Comparison of ENCODE assay signal across 1 cellular context in the genomic region with DNA sequence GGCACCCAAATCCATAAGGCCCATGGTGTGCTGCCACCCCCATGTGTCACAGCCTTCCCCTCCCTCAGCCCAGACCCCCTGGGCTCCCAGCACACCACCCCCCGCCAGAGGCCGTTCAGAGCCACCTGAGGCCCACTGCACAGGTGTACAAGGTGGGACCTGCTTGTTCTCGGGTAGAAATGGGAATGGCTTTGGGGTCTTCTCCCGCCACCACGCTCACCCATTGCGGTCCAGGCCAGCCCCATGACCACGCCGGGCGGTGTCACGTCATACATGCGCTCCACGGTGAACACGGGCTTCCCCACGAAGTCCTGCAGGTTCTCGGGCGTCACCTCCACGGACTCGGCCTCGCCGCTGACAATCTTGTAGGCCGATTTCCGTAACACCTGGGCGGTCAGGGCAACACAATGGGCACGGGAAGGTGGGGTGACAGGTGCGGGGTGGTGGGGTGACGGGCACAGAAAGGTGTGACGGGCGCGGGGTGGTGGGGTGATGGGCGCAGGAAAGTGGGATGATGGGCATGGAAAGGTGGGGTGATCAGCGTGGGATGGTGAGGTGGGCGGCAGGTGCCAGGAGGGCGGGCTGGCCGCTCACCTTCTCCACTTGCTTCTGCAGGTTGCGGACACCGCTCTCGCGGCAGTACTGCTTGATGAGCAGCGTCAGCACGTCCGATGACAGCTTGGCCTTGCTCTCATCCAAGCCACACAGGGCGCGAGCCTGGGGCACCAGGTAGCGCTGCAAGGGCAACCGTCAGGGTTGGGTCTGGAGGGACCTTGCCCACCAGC.
A peak's percentile ranks its signal among the peaks of the same experiment; 100 is the strongest.
TF ChIP-seq lines count a peak whose summit lies in the region.

No MANE protein-coding gene starts in this region.

TF ChIP-seq in K562, 482 proteins besides CTCF, POLR2A, EP300 and RAD21:
- TF ChIP-seq ZEB2 (IDR thresholded peaks at IDR 0.05) = no peak
- TF ChIP-seq POLR2AphosphoS2 (IDR thresholded peaks at IDR 0.05; ENCODE audit: low read length) = 0 out of 2 replicates have a peak, but pooled peaks have one; percentile 25
- peak; percentile 9 for TF ChIP-seq FIP1L1 (IDR thresholded peaks at IDR 0.05; ENCODE audit: low read depth, low read length, poor library complexity, severe bottlenecking)
- peak; percentile 91 for TF ChIP-seq RBM22 (IDR thresholded peaks at IDR 0.05; ENCODE audit: low read depth, low read length, poor library complexity, severe bottlenecking)
- no peak for TF ChIP-seq MEF2D (tag; conservative IDR thresholded peaks at IDR 0.05; ENCODE audit: low read depth)
- TF ChIP-seq CEBPB (tag; IDR thresholded peaks at IDR 0.05) = no peak
- TF ChIP-seq RB1 (IDR thresholded peaks at IDR 0.05; ENCODE audit: low read depth) = no peak
- TF ChIP-seq POLR2G (IDR thresholded peaks at IDR 0.05; ENCODE audit: low read depth, low read length) = peak; percentile 75
- peak; percentile 9; the same call in 1 of the 2 replicates for TF ChIP-seq SUPT5H (IDR thresholded peaks at IDR 0.05)
- TF ChIP-seq PCBP1 (IDR thresholded peaks at IDR 0.05; ENCODE audit: low read depth, low read length, poor library complexity, severe bottlenecking) = peak; percentile 56
- TF ChIP-seq CXXC5 (CRISPR knock-in tag; IDR thresholded peaks at IDR 0.05) = no peak
- TF ChIP-seq ARNT (IDR thresholded peaks at IDR 0.05) = no peak
- TF ChIP-seq, protein P1, sequence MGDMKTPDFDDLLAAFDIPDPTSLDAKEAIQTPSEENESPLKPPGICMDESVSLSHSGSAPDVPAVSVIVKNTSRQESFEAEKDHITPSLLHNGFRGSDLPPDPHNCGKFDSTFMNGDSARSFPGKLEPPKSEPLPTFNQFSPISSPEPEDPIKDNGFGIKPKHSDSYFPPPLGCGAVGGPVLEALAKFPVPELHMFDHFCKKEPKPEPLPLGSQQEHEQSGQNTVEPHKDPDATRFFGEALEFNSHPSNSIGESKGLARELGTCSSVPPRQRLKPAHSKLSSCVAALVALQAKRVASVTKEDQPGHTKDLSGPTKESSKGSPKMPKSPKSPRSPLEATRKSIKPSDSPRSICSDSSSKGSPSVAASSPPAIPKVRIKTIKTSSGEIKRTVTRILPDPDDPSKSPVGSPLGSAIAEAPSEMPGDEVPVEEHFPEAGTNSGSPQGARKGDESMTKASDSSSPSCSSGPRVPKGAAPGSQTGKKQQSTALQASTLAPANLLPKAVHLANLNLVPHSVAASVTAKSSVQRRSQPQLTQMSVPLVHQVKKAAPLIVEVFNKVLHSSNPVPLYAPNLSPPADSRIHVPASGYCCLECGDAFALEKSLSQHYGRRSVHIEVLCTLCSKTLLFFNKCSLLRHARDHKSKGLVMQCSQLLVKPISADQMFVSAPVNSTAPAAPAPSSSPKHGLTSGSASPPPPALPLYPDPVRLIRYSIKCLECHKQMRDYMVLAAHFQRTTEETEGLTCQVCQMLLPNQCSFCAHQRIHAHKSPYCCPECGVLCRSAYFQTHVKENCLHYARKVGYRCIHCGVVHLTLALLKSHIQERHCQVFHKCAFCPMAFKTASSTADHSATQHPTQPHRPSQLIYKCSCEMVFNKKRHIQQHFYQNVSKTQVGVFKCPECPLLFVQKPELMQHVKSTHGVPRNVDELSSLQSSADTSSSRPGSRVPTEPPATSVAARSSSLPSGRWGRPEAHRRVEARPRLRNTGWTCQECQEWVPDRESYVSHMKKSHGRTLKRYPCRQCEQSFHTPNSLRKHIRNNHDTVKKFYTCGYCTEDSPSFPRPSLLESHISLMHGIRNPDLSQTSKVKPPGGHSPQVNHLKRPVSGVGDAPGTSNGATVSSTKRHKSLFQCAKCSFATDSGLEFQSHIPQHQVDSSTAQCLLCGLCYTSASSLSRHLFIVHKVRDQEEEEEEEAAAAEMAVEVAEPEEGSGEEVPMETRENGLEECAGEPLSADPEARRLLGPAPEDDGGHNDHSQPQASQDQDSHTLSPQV (IDR thresholded peaks at IDR 0.05) = no peak
- TF ChIP-seq, protein P2, sequence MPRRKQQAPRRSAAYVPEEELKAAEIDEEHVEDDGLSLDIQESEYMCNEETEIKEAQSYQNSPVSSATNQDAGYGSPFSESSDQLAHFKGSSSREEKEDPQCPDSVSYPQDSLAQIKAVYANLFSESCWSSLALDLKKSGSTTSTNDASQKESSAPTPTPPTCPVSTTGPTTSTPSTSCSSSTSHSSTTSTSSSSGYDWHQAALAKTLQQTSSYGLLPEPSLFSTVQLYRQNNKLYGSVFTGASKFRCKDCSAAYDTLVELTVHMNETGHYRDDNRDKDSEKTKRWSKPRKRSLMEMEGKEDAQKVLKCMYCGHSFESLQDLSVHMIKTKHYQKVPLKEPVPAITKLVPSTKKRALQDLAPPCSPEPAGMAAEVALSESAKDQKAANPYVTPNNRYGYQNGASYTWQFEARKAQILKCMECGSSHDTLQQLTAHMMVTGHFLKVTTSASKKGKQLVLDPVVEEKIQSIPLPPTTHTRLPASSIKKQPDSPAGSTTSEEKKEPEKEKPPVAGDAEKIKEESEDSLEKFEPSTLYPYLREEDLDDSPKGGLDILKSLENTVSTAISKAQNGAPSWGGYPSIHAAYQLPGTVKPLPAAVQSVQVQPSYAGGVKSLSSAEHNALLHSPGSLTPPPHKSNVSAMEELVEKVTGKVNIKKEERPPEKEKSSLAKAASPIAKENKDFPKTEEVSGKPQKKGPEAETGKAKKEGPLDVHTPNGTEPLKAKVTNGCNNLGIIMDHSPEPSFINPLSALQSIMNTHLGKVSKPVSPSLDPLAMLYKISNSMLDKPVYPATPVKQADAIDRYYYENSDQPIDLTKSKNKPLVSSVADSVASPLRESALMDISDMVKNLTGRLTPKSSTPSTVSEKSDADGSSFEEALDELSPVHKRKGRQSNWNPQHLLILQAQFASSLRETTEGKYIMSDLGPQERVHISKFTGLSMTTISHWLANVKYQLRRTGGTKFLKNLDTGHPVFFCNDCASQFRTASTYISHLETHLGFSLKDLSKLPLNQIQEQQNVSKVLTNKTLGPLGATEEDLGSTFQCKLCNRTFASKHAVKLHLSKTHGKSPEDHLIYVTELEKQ (CRISPR knock-in tag; IDR thresholded peaks at IDR 0.05) = no peak
- TF ChIP-seq, protein P3, sequence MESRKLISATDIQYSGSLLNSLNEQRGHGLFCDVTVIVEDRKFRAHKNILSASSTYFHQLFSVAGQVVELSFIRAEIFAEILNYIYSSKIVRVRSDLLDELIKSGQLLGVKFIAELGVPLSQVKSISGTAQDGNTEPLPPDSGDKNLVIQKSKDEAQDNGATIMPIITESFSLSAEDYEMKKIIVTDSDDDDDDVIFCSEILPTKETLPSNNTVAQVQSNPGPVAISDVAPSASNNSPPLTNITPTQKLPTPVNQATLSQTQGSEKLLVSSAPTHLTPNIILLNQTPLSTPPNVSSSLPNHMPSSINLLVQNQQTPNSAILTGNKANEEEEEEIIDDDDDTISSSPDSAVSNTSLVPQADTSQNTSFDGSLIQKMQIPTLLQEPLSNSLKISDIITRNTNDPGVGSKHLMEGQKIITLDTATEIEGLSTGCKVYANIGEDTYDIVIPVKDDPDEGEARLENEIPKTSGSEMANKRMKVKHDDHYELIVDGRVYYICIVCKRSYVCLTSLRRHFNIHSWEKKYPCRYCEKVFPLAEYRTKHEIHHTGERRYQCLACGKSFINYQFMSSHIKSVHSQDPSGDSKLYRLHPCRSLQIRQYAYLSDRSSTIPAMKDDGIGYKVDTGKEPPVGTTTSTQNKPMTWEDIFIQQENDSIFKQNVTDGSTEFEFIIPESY (CRISPR knock-in tag; IDR thresholded peaks at IDR 0.05) = peak; percentile 89
- TF ChIP-seq RBFOX2 (IDR thresholded peaks at IDR 0.05; ENCODE audit: low read depth, low read length) = peak; percentile 64
- peak; percentile 3; the same call in 1 of the 2 replicates for TF ChIP-seq POLR2AphosphoS5 (IDR thresholded peaks at IDR 0.05; ENCODE audit: control insufficient read depth, insufficient read depth, low read depth, low read length)
- no peak for TF ChIP-seq SIX5 (IDR thresholded peaks at IDR 0.05; ENCODE audit: borderline replicate concordance in 1 of 2, insufficient read depth in 1 of 2, low read depth in 1 of 2, low read length in 2 of 2)
